6 cellular contexts compared by ENCODE assay signal in the genomic region with DNA sequence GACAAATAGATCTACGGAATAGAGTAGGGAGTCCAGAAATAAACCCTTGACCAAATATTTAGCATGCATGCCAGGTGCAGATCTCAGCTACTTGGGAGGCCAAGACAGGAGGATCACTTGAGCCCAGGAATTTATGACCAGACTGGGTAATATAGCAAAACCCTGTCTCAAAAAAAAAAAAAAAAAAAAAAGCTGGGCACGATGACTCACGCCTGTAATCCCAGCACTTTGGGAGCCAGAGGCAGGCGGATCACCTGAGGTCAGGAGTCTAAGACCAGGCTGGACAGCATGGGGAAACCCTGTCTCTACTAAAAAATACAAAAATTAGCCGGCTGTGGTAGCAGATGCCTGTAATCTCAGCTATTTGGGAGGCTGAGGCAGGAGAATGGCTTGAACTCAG. TPM values are rescaled to one million over a fixed set of nuclear protein-coding genes. Genes with fewer than 3 reads are reported as not detected.
"Had no signal": no experiment of that assay in that cellular context is flagged by ENCODE, and none has a peak within 500 bp of the region (broad histone marks: within the 10 kb centered on the region; RNA-seq: fewer than 3 reads in every experiment).

No MANE protein-coding gene starts in this region.

RNA-seq across cellular contexts. Expression of a gene that starts 50.7 kb away (rescaled TPM):
- total RNA-seq: H1, H9, HFFc6, HT1080 had no signal
- polyA plus RNA-seq: GM23338, IgD-negative memory B cell had no signal

RNA-seq across cellular contexts. Expression of a gene that starts 50.8 kb away (rescaled TPM):
- total RNA-seq: GM23338, H9, HFFc6, HT1080 had no signal
- polyA plus RNA-seq: IgD-negative memory B cell had no signal
